Comparison of ENCODE assay signal across 8 cellular contexts in the genomic region with DNA sequence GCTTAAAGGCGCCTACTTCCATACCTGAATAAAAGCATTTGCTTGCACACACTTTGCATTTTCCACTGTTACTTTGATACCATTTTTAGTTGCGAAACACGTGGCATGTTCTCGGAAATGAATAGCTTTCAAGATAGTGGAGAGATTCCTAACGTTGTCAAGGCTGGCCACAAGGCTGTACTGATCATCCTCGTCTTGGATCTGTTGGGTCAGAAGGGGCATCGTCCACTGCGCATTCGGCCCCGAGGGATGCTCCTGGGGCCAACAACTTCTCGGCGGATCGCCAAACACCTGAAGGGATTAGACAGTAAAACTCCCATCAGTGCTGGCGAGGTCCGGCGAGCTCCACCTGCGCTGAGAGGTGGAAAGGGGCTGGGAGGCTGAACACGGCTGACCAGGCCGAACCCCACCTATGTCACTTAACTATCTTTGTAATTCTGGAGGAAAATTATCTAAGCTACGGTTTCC. TPM values are rescaled to one million over a fixed set of nuclear protein-coding genes. Genes with fewer than 3 reads are reported as not detected.
A peak's percentile ranks its signal among the peaks of the same experiment; 100 is the strongest.
DNase-seq lines count a peak whose midpoint lies in the region; ATAC-seq, FAIRE-seq and TF ChIP-seq lines count a peak whose summit lies in the region.

No MANE protein-coding gene starts in this region.

- intact Hi-C loops in IMR-90 (cut with micrococcal nuclease), result loop anchor here (5.0 kb wide), 1 partner anchor 427 kb away; no protein-coding TSS in a partner anchor
- intact Hi-C loops in left cardiac atrium (cut with DNase I), result no loop called here

- H3K56ac ChIP-seq in IMR-90 (ENCODE audit: extremely low read depth, insufficient read depth, low read length), result peak overlapping the region; percentile 96

- no peaks in the 10 kb centered on the region for H3K9me3 ChIP-seq in IMR-90 (ENCODE audit: control insufficient read depth, insufficient read depth, low read length)

- peak; percentile 11 for ATAC-seq in GM21723 (IDR thresholded peaks at IDR 0.05; ENCODE audit: unreplicated experiment)
- ATAC-seq in IMR-90 (ENCODE audit: low read depth), result 0 out of 2 replicates have a peak, but pooled peaks have one; percentile 7
- ATAC-seq in left cardiac atrium, result peak; percentile 5 to 18

- TF ChIP-seq POLR2A in GM12892 (IDR thresholded peaks at IDR 0.05; ENCODE audit: low read depth, low read length) (no peak), IMR-90 (IDR thresholded peaks at IDR 0.05; ENCODE audit: low read depth, low read length) (no peak)

- no peak for TF ChIP-seq RAD21 in IMR-90 (IDR thresholded peaks at IDR 0.05; ENCODE audit: low read length)

- H3K4me2 ChIP-seq in IMR-90 (ENCODE audit: low read depth, low read length), result peak overlapping the region; percentile 97

- WGBS in IMR-90 (ENCODE audit: extremely low coverage in 2 of 2, insufficient read length in 1 of 2), 2 experiments, result no CpG with 5 or more reads among the region's 20 CpGs

- peak overlapping the region; percentile 95 for H3K4ac ChIP-seq in IMR-90 (ENCODE audit: low read depth, low read length)

- H2AFZ ChIP-seq in IMR-90 (replicated peaks; ENCODE audit: low read length, poor library complexity), result peak overlapping the region; percentile 98

- in situ Hi-C loops in IMR-90 (cut with MboI; ENCODE audit: low sequenced_read_pairs), result no loop called here

- H3K4me3 ChIP-seq in IMR-90 (ENCODE audit: insufficient read depth, low read depth, low read length) (peak overlapping the region; percentile 77), skin epidermis (peak overlapping the region; percentile 65 to 96 (median 78))

- H4K8ac ChIP-seq in IMR-90 (ENCODE audit: low read depth in 2 of 2, low read length in 2 of 2), result peak overlapping the region; percentile 81 to 89

- H3K27ac ChIP-seq in IMR-90 (ENCODE audit: insufficient read depth, low read length), result peak overlapping the region; percentile 95
- peak overlapping the region in 20 of 21 experiments; percentile 67 to 95 (median 83) for H3K27ac ChIP-seq in skin epidermis

- peaks cover 21 to 35% of the 10 kb centered on the region in 2 experiments for H3K79me1 ChIP-seq in IMR-90 (ENCODE audit: low read depth in 1 of 2, low read length in 2 of 2)

- H3K9ac ChIP-seq in IMR-90 (ENCODE audit: low read depth, low read length), result peak overlapping the region; percentile 88

- peak overlapping the region; percentile 71 for H2AK5ac ChIP-seq in IMR-90 (ENCODE audit: low read depth, low read length)

- dilution Hi-C loops in IMR-90 (cut with HindIII; ENCODE audit: low sequenced_read_pairs, unreplicated experiment), result no loop called here

- peak overlapping the region; percentile 98 for H2BK5ac ChIP-seq in IMR-90 (ENCODE audit: low read depth, low read length, poor library complexity, severe bottlenecking)

- peaks cover 5% of the 10 kb centered on the region; the same call in 1 of the 2 replicates for H3K4me1 ChIP-seq in IMR-90 (ENCODE audit: control insufficient read depth, insufficient read depth, low read length)

- H3K18ac ChIP-seq in IMR-90 (ENCODE audit: low read depth, low read length), result peak overlapping the region; percentile 44

- H4K91ac ChIP-seq in IMR-90 (ENCODE audit: insufficient read depth, low read depth, low read length), result peak overlapping the region; percentile 90

- POLR2A ChIA-PET in IMR-90 (lab: Charles Lee; ENCODE audit: unreplicated experiment), result interaction anchor here (0.6 to 1.4 kb wide), 4 partner anchors 9 to 427 kb away, joined by 4 to 15 read pairs (median 4); a partner anchor contains a TSS

- peak overlapping the region; percentile 92 for H4K5ac ChIP-seq in IMR-90 (ENCODE audit: low read depth, low read length)

- peak; percentile 61 for FAIRE-seq in GM12892 (lab: Jason Lieb, UNC)

- no peak for TF ChIP-seq CTCF in IMR-90 (conservative IDR thresholded peaks at IDR 0.05; ENCODE audit: low read depth, low read length)

- peaks cover 2% of the 10 kb centered on the region; the same call in 1 of the 2 replicates for H4K20me1 ChIP-seq in IMR-90 (ENCODE audit: insufficient read depth, low read length)

- H2AK9ac ChIP-seq in IMR-90 (replicated peaks; ENCODE audit: low read depth, low read length, poor library complexity), result peak overlapping the region; percentile 90

- peak overlapping the region; percentile 94; the same call in 2 of the 3 replicates for H2BK15ac ChIP-seq in IMR-90 (ENCODE audit: low read depth, low read length)

- peaks cover 11% of the 10 kb centered on the region for H3K36me3 ChIP-seq in IMR-90 (ENCODE audit: control insufficient read depth, insufficient read depth, low read length)

- H2BK120ac ChIP-seq in IMR-90 (ENCODE audit: low read depth, low read length), result peak overlapping the region; percentile 88

- CTCF ChIA-PET in IMR-90 (lab: Yijun Ruan, JAX), result no interaction called here

- H3K14ac ChIP-seq in IMR-90 (replicated peaks; ENCODE audit: low read depth, low read length), result peak overlapping the region; percentile 98

- peak overlapping the region; percentile 31 for H2BK20ac ChIP-seq in IMR-90 (ENCODE audit: low read depth, low read length)

- no peak for DNase-seq in GM12892 (ENCODE audit: insufficient read length)
- DNase-seq in IMR-90, result peak; percentile 29
- DNase-seq in activated T-cell treated with anti-CD3 and anti-CD28 coated beads for 48 hours (ENCODE audit: low read depth), result peak; percentile 9
- DNase-seq in left cardiac atrium, result peak; percentile 39
- DNase-seq in DMS79 (lab: John Stamatoyannopoulos, UW), result no peak
- no peak for DNase-seq in superior temporal gyrus (ENCODE audit: extremely low spot score)

- TSS peak; percentile 70 for BruUV-seq in IMR-90 (replicated peaks; lab: Mats Ljungman, UMichigan)

- 0 out of 2 replicates have a peak, but pooled peaks cover 3% of the 10 kb centered on the region for H3K9me1 ChIP-seq in IMR-90 (ENCODE audit: insufficient read depth, low read length)

- H3K27me3 ChIP-seq in IMR-90 (ENCODE audit: control insufficient read depth, insufficient read depth, low read length), result no peaks in the 10 kb centered on the region

- H3K23ac ChIP-seq in IMR-90 (ENCODE audit: low read depth, low read length), result peak overlapping the region; percentile 100

TF ChIP-seq in IMR-90, 13 proteins besides CTCF, POLR2A, EP300 and RAD21:
- no peak for TF ChIP-seq MAFK (IDR thresholded peaks at IDR 0.05; ENCODE audit: low read depth, low read length)
- TF ChIP-seq RCOR1 (IDR thresholded peaks at IDR 0.05; ENCODE audit: insufficient replicate concordance, low read length), result no peak
- TF ChIP-seq, protein P1, sequence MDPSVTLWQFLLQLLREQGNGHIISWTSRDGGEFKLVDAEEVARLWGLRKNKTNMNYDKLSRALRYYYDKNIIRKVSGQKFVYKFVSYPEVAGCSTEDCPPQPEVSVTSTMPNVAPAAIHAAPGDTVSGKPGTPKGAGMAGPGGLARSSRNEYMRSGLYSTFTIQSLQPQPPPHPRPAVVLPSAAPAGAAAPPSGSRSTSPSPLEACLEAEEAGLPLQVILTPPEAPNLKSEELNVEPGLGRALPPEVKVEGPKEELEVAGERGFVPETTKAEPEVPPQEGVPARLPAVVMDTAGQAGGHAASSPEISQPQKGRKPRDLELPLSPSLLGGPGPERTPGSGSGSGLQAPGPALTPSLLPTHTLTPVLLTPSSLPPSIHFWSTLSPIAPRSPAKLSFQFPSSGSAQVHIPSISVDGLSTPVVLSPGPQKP (IDR thresholded peaks at IDR 0.05; ENCODE audit: borderline replicate concordance, low read depth, low read length), result no peak
- 0 out of 2 replicates have a peak, but pooled peaks have one; percentile 55 for TF ChIP-seq MXI1 (IDR thresholded peaks at IDR 0.05; ENCODE audit: borderline replicate concordance, low read depth, low read length)
- TF ChIP-seq SMC3 (IDR thresholded peaks at IDR 0.05; ENCODE audit: low read depth, low read length), result no peak
- TF ChIP-seq, protein P2, sequence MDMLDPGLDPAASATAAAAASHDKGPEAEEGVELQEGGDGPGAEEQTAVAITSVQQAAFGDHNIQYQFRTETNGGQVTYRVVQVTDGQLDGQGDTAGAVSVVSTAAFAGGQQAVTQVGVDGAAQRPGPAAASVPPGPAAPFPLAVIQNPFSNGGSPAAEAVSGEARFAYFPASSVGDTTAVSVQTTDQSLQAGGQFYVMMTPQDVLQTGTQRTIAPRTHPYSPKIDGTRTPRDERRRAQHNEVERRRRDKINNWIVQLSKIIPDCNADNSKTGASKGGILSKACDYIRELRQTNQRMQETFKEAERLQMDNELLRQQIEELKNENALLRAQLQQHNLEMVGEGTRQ (IDR thresholded peaks at IDR 0.05; ENCODE audit: low read depth, low read length), result no peak
- no peak for TF ChIP-seq BHLHE40 (IDR thresholded peaks at IDR 0.05; ENCODE audit: low read depth, low read length)
- TF ChIP-seq FOS (IDR thresholded peaks at IDR 0.05; ENCODE audit: low read depth, low read length), result no peak
- peak; percentile 87 for TF ChIP-seq CEBPB (IDR thresholded peaks at IDR 0.05; ENCODE audit: low read depth, low read length)
TF ChIP-seq in IMR-90: peak in this region for 2.

RNA-seq across cellular contexts. Expression of a gene that starts 0.6 kb away (rescaled TPM):
- 26.4 TPM for polyA plus RNA-seq in GM12892 (2012; ENCODE audit: missing spikeins)
- total RNA-seq in IMR-90 (2012; rRNA removed) (20.8 and 21.5 TPM in 2 replicates), left cardiac atrium (10 to 100 TPM; 23.6 to 27.3 TPM)
- 18.4 and 18.5 TPM in 2 replicates for polyA plus RNA-seq in IMR-90 (2012; rRNA removed)
- 4.2 and 8.4 TPM in 2 replicates for polyA plus RNA-seq in IMR-90 (2012; cell fraction: cytosol; rRNA removed)
- polyA plus RNA-seq in IMR-90 (2012; cell fraction: nucleus; rRNA removed; ENCODE audit: low replicate concordance), result 12.1 and 21.3 TPM in 2 replicates

RNA-seq across cellular contexts. Expression of a gene that starts 0.8 kb away (rescaled TPM):
- 51.0 TPM for polyA plus RNA-seq in GM12892 (2012; ENCODE audit: missing spikeins)
- 15.1 and 53.0 TPM in 2 replicates for total RNA-seq in IMR-90 (2012; rRNA removed)
- 21.9 and 26.1 TPM in 2 replicates for polyA plus RNA-seq in IMR-90 (2012; rRNA removed)
- polyA plus RNA-seq in IMR-90 (2012; cell fraction: cytosol; rRNA removed), result 2.2 and 3.4 TPM in 2 replicates
- 1.3 and 7.7 TPM in 2 replicates for polyA plus RNA-seq in IMR-90 (2012; cell fraction: nucleus; rRNA removed; ENCODE audit: low replicate concordance)
- 10 to 100 TPM; 13.4 to 22.6 TPM for total RNA-seq in left cardiac atrium

RNA-seq across cellular contexts. Expression of a gene that starts 14.7 kb away (rescaled TPM):
- polyA plus RNA-seq in GM12892 (2012; ENCODE audit: missing spikeins), result 47.6 TPM
- total RNA-seq in IMR-90 (2012; rRNA removed), result 8.8 and 27.2 TPM in 2 replicates
- 10.2 and 12.7 TPM in 2 replicates for polyA plus RNA-seq in IMR-90 (2012; rRNA removed)
- polyA plus RNA-seq in IMR-90 (2012; cell fraction: cytosol; rRNA removed), result 1.1 and 1.8 TPM in 2 replicates
- polyA plus RNA-seq in IMR-90 (2012; cell fraction: nucleus; rRNA removed; ENCODE audit: low replicate concordance), result 1.2 and 7.2 TPM in 2 replicates
- 10 to 100 TPM; 51.7 to 62.1 TPM for total RNA-seq in left cardiac atrium

Comparison
In these comparisons a context has a peak if more than half of its experiments do, and no peak if none do; other contexts are left out.
1. DNase-seq: peak in IMR-90 (single experiment), activated T-cell treated with anti-CD3 and anti-CD28 coated beads for 48 hours (single experiment) and left cardiac atrium (single experiment); none in GM12892 (single experiment), DMS79 (single experiment) and superior temporal gyrus (single experiment).
2. Peak in every context shown above with its lines, with median percentiles within 50 percentile points of each other: ATAC-seq.